ENCODE assay signal across 23 cellular contexts in genomic region chr14:71607056-71607455, GRCh38.
A peak's percentile ranks its signal among the peaks of the same experiment; 100 is the strongest.
DNase-seq lines count a peak whose midpoint lies in the region; ATAC-seq, FAIRE-seq and TF ChIP-seq lines count a peak whose summit lies in the region.
"Had no signal": no experiment of that assay in that cellular context is flagged by ENCODE, and none has a peak within 500 bp of the region (broad histone marks: within the 10 kb centered on the region; RNA-seq: fewer than 3 reads in every experiment).

No MANE protein-coding gene starts in this region.

- H3K4me1 Mint-ChIP-seq in activated T-cell treated with anti-CD3 and anti-CD28 coated beads, Interleukin-2, amount 50 U/mL, for 24 hours (ENCODE audit: low read depth) = peaks cover 35% of the 10 kb centered on the region
- H3K4me1 Mint-ChIP-seq in T-helper 17 cell = peaks cover 25% of the 10 kb centered on the region
- peaks cover 33 to 48% of the 10 kb centered on the region in 2 donors for H3K4me1 Mint-ChIP-seq in stimulated activated naive B cell treated with anti-CD40 and anti-IgM and Interleukin-4, amounts not matched to agents 10 μg/mL and 1 μg/mL and 100 μg/mL, for 72 hours

- no peaks in the 10 kb centered on the region for H3K27me3 Mint-ChIP-seq in activated T-cell treated with anti-CD3 and anti-CD28 coated beads, Interleukin-2, amount 50 U/mL, for 24 hours
- H3K27me3 Mint-ChIP-seq in T-helper 17 cell = no peaks in the 10 kb centered on the region
- H3K27me3 Mint-ChIP-seq in stimulated activated naive B cell treated with anti-CD40 and anti-IgM and Interleukin-4, amounts not matched to agents 10 μg/mL and 1 μg/mL and 100 μg/mL, for 72 hours = no peaks in the 10 kb centered on the region

- H3K9me3 ChIP-seq in T-helper 17 cell (ENCODE audit: control insufficient read depth, low read length, poor library complexity, severe bottlenecking) = no peaks in the 10 kb centered on the region
- H3K9me3 ChIP-seq: Peyer's patch had no signal

- H3K4me3 Mint-ChIP-seq in activated T-cell treated with anti-CD3 and anti-CD28 coated beads, Interleukin-2, amount 50 U/mL, for 24 hours = no peak overlapping the region
- H3K4me3 Mint-ChIP-seq in T-helper 17 cell = no peak overlapping the region
- no peak overlapping the region for H3K4me3 Mint-ChIP-seq in stimulated activated naive B cell treated with anti-CD40 and anti-IgM and Interleukin-4, amounts not matched to agents 10 μg/mL and 1 μg/mL and 100 μg/mL, for 72 hours

- peak overlapping the region; percentile 9 for H3K27ac Mint-ChIP-seq in activated T-cell treated with anti-CD3 and anti-CD28 coated beads, Interleukin-2, amount 50 U/mL, for 24 hours
- H3K27ac Mint-ChIP-seq in T-helper 17 cell = peak overlapping the region; percentile 45
- peak overlapping the region; percentile 57 for H3K27ac Mint-ChIP-seq in stimulated activated naive B cell treated with anti-CD40 and anti-IgM and Interleukin-4, amounts not matched to agents 10 μg/mL and 1 μg/mL and 100 μg/mL, for 72 hours

- ATAC-seq in T-helper 17 cell (no peak), GM19397 (IDR thresholded peaks at IDR 0.05; ENCODE audit: unreplicated experiment) (no peak)
- ATAC-seq in stimulated activated naive B cell treated with anti-CD40 and anti-IgM and Interleukin-4, amounts not matched to agents 10 μg/mL and 1 μg/mL and 100 μg/mL, for 72 hours (replicated peaks) = peak in 1 of 2 donors; percentile 45
- ATAC-seq: SK-N-SH treated with all-trans-retinoic acid at 6 μM for 48 hours had no signal

- POLR2A ChIA-PET in HEK293T (lab: Yijun Ruan, JAX) = no interaction called here

- peak; percentile 64 for FAIRE-seq in GM19239 (lab: Jason Lieb, UNC)
- FAIRE-seq: A204.1, G401.6 had no signal

- CTCF ChIA-PET in HEK293T (lab: Yijun Ruan, JAX) = no interaction called here

- H3K9me3 Mint-ChIP-seq in activated T-cell treated with anti-CD3 and anti-CD28 coated beads, Interleukin-2, amount 50 U/mL, for 24 hours = peaks cover 2% of the 10 kb centered on the region
- peaks cover 0 to 6% of the 10 kb centered on the region in 2 donors for H3K9me3 Mint-ChIP-seq in stimulated activated naive B cell treated with anti-CD40 and anti-IgM and Interleukin-4, amounts not matched to agents 10 μg/mL and 1 μg/mL and 100 μg/mL, for 72 hours

- no peak for DNase-seq in activated T-cell treated with anti-CD3 and anti-CD28 coated beads, Interleukin-2, amount 50 U/mL, for 24 hours
- no peak for DNase-seq in activated T-cell treated with anti-CD3 and anti-CD28 coated beads for 4 hours
- DNase-seq in GM19239 (ENCODE audit: insufficient read length, low spot score) = no peak
- DNase-seq in T-helper 17 cell = no peak
- no peak for DNase-seq in stimulated activated naive B cell treated with anti-CD40 and anti-IgM and Interleukin-4, amounts not matched to agents 10 μg/mL and 1 μg/mL and 100 μg/mL, for 72 hours
- DNase-seq in HEK293T (ENCODE audit: extremely low spot score) = no peak
- DNase-seq in DMS 273 treated with DMSO at 0.1 percent for 48 hours (lab: John Stamatoyannopoulos, UW) = no peak
- DNase-seq: C1 segment of cervical spinal cord, COR-L47, DMS53, H7, KG1, MM.1S, NCI-H1105 treated with DMSO at 0.1 percent for 48 hours, NCI-H187 treated with DMSO at 0.1 percent for 48 hours, NCI-H446, NCI-H748 treated with DMSO at 0.1 percent for 48 hours, Peyer's patch, Right ventricle myocardium superior had no signal

- H3K36me3 Mint-ChIP-seq in activated T-cell treated with anti-CD3 and anti-CD28 coated beads, Interleukin-2, amount 50 U/mL, for 24 hours (ENCODE audit: low read depth) = peaks cover 16% of the 10 kb centered on the region
- no peaks in the 10 kb centered on the region for H3K36me3 Mint-ChIP-seq in T-helper 17 cell (ENCODE audit: low read depth)
- H3K36me3 Mint-ChIP-seq in stimulated activated naive B cell treated with anti-CD40 and anti-IgM and Interleukin-4, amounts not matched to agents 10 μg/mL and 1 μg/mL and 100 μg/mL, for 72 hours = peaks cover 28 to 48% of the 10 kb centered on the region in 2 donors

TF ChIP-seq in HEK293T, 16 proteins besides CTCF, POLR2A, EP300 and RAD21:
- TF ChIP-seq PKNOX1 (IDR thresholded peaks at IDR 0.05) = no peak
- no peak for TF ChIP-seq FOXK2 (IDR thresholded peaks at IDR 0.05)
- no peak for TF ChIP-seq CTBP1 (IDR thresholded peaks at IDR 0.05; ENCODE audit: borderline replicate concordance)
- no peak for TF ChIP-seq HDGF (IDR thresholded peaks at IDR 0.05; ENCODE audit: borderline replicate concordance)
- TF ChIP-seq ARNT (IDR thresholded peaks at IDR 0.05) = no peak
- TF ChIP-seq ELF4 (IDR thresholded peaks at IDR 0.05) = no peak
- no peak for TF ChIP-seq FOXA1 (IDR thresholded peaks at IDR 0.05)
- no peak for TF ChIP-seq SUZ12 (IDR thresholded peaks at IDR 0.05)
- TF ChIP-seq NFRKB (IDR thresholded peaks at IDR 0.05) = no peak
- TF ChIP-seq TARDBP (IDR thresholded peaks at IDR 0.05) = no peak
- TF ChIP-seq SP1 (IDR thresholded peaks at IDR 0.05) = no peak
- TF ChIP-seq FOXM1 (IDR thresholded peaks at IDR 0.05; ENCODE audit: borderline replicate concordance) = no peak
- no peak for TF ChIP-seq ZNF384 (IDR thresholded peaks at IDR 0.05)
- no peak for TF ChIP-seq LEF1 (IDR thresholded peaks at IDR 0.05; ENCODE audit: borderline replicate concordance)
- no peak for TF ChIP-seq L3MBTL2 (conservative IDR thresholded peaks at IDR 0.05)
- no peak for TF ChIP-seq BHLHE40 (IDR thresholded peaks at IDR 0.05; ENCODE audit: borderline replicate concordance)
